8 cellular contexts compared by ENCODE assay signal in the genomic region with DNA sequence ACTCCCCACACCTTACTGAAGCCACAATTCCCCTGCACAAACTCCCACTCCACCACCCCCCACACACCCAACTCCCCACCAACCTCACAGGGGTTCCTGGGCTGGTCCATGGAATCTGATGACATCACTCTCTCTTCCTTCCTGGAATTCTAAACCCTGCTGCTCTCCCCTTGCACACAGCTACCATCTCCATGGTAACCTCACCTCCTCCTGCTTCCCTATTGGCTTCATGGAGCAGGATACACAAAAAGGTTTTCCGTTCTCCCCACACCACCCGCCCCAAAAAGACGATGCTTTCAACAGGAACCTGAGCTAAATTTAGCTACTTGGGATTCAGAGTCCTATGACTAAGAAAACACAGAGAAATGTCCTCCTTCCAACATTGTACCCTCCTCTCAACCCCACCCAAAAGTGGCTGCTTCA.
A peak's percentile ranks its signal among the peaks of the same experiment; 100 is the strongest.
DNase-seq lines count a peak whose midpoint lies in the region; ATAC-seq, FAIRE-seq and TF ChIP-seq lines count a peak whose summit lies in the region.

No MANE protein-coding gene starts in this region.

- intact Hi-C loops in Calu3 (cut with micrococcal nuclease; ENCODE audit: unreplicated experiment): no loop called here

- BruUV-seq in Calu3 (replicated peaks; lab: Mats Ljungman, UMichigan): no TSS peak

- no peak for ATAC-seq in HG02870 (IDR thresholded peaks at IDR 0.05; ENCODE audit: unreplicated experiment)
- ATAC-seq in HG02973 (IDR thresholded peaks at IDR 0.05; ENCODE audit: unreplicated experiment): no peak

- FAIRE-seq in small intestine (lab: Jason Lieb, UNC): no peak

- H3K9me3 ChIP-seq in small intestine (ENCODE audit: control insufficient read depth, low read depth): no peaks in the 10 kb centered on the region

- H3K4me3 Mint-ChIP-seq in Calu3 (ENCODE audit: low read depth, unreplicated experiment) (no peak overlapping the region), neural crest cell (peak overlapping the region; percentile 70)

- 43 to 93% (median 78%) methylated on average over 3 of the region's 3 CpGs for WGBS in small intestine, 3 donors

- no peaks in the 10 kb centered on the region for H3K27me3 ChIP-seq in small intestine (ENCODE audit: control insufficient read depth in 2 of 2, insufficient read depth in 2 of 2, low read length in 2 of 2)

- H3K27ac ChIP-seq in small intestine (ENCODE audit: low read depth in 1 of 2, low read length in 1 of 2): peak overlapping the region in 1 of 2 donors; percentile 79

- H3K36me3 Mint-ChIP-seq in Calu3 (ENCODE audit: insufficient read depth, unreplicated experiment) (no peaks in the 10 kb centered on the region), neural crest cell (ENCODE audit: low read depth) (no peaks in the 10 kb centered on the region)

- H3K4me3 ChIP-seq in fibroblast of the aortic adventitia (ENCODE audit: low read depth, low read length) (peak overlapping the region; percentile 50), small intestine (ENCODE audit: low read depth in 1 of 2, low read length in 2 of 2) (no peak overlapping the region)

- peak; percentile 6 for DNase-seq in Calu3
- peak; percentile 93 for DNase-seq in NCI-H69 (lab: John Stamatoyannopoulos, UW)
- DNase-seq in fibroblast of the aortic adventitia (ENCODE audit: low read depth): peak; percentile 88
- DNase-seq in neural crest cell (ENCODE audit: low read depth, low spot score): no peak
- DNase-seq in small intestine: no peak
- DNase-seq in cortex of kidney (lab: John Stamatoyannopoulos, UW): no peak

- TF ChIP-seq CTCF in Calu3 (IDR thresholded peaks at IDR 0.05; ENCODE audit: unreplicated experiment) (no peak), fibroblast of the aortic adventitia (IDR thresholded peaks at IDR 0.05; ENCODE audit: insufficient read depth, low read length) (no peak), neural crest cell (conservative IDR thresholded peaks at IDR 0.05) (no peak)

- H3K9me3 Mint-ChIP-seq in Calu3 (ENCODE audit: low read depth, unreplicated experiment) (no peaks in the 10 kb centered on the region), neural crest cell (no peaks in the 10 kb centered on the region)

- H3K4me1 Mint-ChIP-seq in Calu3 (ENCODE audit: low read depth, unreplicated experiment): peaks cover 26% of the 10 kb centered on the region
- H3K4me1 Mint-ChIP-seq in neural crest cell: peaks cover 40% of the 10 kb centered on the region

- H3K27ac Mint-ChIP-seq in Calu3 (ENCODE audit: unreplicated experiment): no peak overlapping the region
- H3K27ac Mint-ChIP-seq in neural crest cell (ENCODE audit: unreplicated experiment): peak overlapping the region; percentile 95

- H3K27me3 Mint-ChIP-seq in Calu3 (ENCODE audit: unreplicated experiment) (no peaks in the 10 kb centered on the region), neural crest cell (ENCODE audit: low read depth) (no peaks in the 10 kb centered on the region)

- no peaks in the 10 kb centered on the region for H3K36me3 ChIP-seq in small intestine (ENCODE audit: control insufficient read depth in 2 of 2, insufficient read depth in 2 of 2, low read length in 2 of 2)

- CTCF ChIA-PET in Calu3 (lab: Charles Lee): no interaction called here

- H3K4me1 ChIP-seq in small intestine (ENCODE audit: control insufficient read depth in 2 of 2, insufficient read depth in 1 of 2, low read depth in 1 of 2, low read length in 1 of 2): peaks cover 0 to 3% of the 10 kb centered on the region in 2 donors

Comparison
In these comparisons a context has a peak if more than half of its experiments do, and no peak if none do; other contexts are left out.
1. DNase-seq: peak in Calu3 (single experiment), NCI-H69 (single experiment) and fibroblast of the aortic adventitia (single experiment); none in neural crest cell (single experiment), small intestine (single experiment) and cortex of kidney (single experiment).